ENCODE assay signal across 14 cellular contexts in the genomic region with DNA sequence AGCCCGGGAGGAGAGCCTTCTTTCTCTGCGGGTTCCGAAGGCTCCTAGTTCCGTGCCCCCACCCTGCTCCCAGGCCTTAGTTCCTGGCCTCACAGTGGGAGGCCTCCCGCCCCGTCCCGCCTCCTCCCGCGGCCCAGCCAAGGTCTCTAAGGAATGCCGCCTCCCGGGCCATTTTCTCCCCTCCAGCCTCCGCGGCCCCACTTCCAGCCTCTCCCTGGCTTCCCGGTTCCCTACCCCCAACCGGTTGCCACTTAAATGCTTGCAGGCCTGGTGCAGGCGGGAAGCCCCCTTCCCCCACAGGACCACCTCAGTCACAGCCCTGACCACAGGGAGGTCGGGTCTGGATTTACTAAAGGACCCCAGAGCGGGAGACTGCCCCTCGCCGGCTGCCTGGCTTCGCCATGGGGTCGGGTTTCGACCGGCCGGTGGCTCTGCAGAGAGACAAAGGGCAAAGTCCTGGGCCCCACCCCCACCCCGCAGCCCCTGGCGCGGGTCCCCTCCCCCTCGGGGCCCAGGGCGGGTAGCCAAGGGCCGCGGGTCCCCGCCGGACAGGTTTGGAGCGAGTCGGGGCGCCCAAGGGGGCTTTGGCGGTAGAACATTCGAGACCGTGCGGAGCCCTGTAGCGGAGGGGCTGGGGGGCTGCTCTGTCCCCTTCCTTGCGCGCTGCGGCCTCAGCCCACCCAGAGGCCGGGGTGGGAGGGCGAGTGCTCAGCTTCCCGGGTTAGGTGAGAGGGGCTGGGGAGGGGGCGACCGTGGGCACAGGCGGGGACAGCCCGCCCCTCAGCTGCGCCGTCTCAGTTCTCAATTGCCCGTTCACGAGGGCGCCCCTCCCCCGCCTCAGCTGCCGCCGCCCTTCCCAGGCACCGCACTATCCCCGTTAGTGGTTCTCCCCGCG. TPM values are rescaled to one million over a fixed set of nuclear protein-coding genes. Genes with fewer than 3 reads are reported as not detected.
DNase-seq lines count a peak whose midpoint lies in the region; ATAC-seq, FAIRE-seq and TF ChIP-seq lines count a peak whose summit lies in the region.
"Had no signal": no experiment of that assay in that cellular context is flagged by ENCODE, and none has a peak within 500 bp of the region (broad histone marks: within the 10 kb centered on the region; RNA-seq: fewer than 3 reads in every experiment).

No MANE protein-coding gene starts in this region.

- H3K9ac ChIP-seq in H9 (ENCODE audit: extremely low read depth, insufficient read length, low read length) (peak overlapping the region; percentile 95), iPS-15b (ENCODE audit: low read depth, low read length) (peak overlapping the region; percentile 91)

- no peak overlapping the region for H3K23ac ChIP-seq in H9 (ENCODE audit: insufficient read length, low read depth, low read length)

- H3K23me2 ChIP-seq in H9 (ENCODE audit: insufficient read length, low read depth, low read length, poor library complexity, severe bottlenecking) = peaks cover 12% of the 10 kb centered on the region

- H2BK5ac ChIP-seq in H9 (ENCODE audit: insufficient read length, low read length) = peak overlapping the region; percentile 96

- peaks cover 42% of the 10 kb centered on the region; the same call in 1 of the 2 replicates for H3K79me2 ChIP-seq in H9 (ENCODE audit: insufficient read depth, low read length)

- H3K27ac Mint-ChIP-seq in H9 (peak overlapping the region; percentile 99), WTC11 (peak overlapping the region; percentile 96)
- H3K27ac Mint-ChIP-seq: activated CD8-positive, alpha-beta T cell treated with anti-CD3 and anti-CD28 coated beads, Interleukin-2, amount 10 ng/mL, durations not matched to agents 7 days and 5 days; activated naive CD8-positive, alpha-beta T cell treated with anti-CD3 and anti-CD28 coated beads, Interleukin-2, amount 10 ng/mL, durations not matched to agents 7 days and 5 days had no signal

- H3K9me3 Mint-ChIP-seq in H9 (no peaks in the 10 kb centered on the region), WTC11 (no peaks in the 10 kb centered on the region)
- H3K9me3 Mint-ChIP-seq: activated naive CD8-positive, alpha-beta T cell treated with anti-CD3 and anti-CD28 coated beads, Interleukin-2, amount 10 ng/mL, durations not matched to agents 7 days and 5 days had no signal

- H3K27me3 ChIP-seq in H9 (ENCODE audit: insufficient read depth, low read length) = no peaks in the 10 kb centered on the region
- no peaks in the 10 kb centered on the region for H3K27me3 ChIP-seq in iPS-15b (ENCODE audit: control insufficient read depth, insufficient read depth, low read length)

- peak overlapping the region; percentile 83 for H3K56ac ChIP-seq in H9 (ENCODE audit: insufficient read length, low read depth, low read length)

- H3K18ac ChIP-seq in H9 (ENCODE audit: insufficient read length, low read depth, low read length) = peak overlapping the region; percentile 99

- no peak overlapping the region for H2BK20ac ChIP-seq in H9 (ENCODE audit: low read depth, low read length, poor library complexity, severe bottlenecking)

- H3K36me3 ChIP-seq in iPS-15b (ENCODE audit: control insufficient read depth, insufficient read depth, low read length) = peaks cover 16% of the 10 kb centered on the region

- peak overlapping the region; percentile 60 for H3K4me2 ChIP-seq in H9 (ENCODE audit: insufficient read depth, insufficient read length, low read length)

- peak overlapping the region; percentile 98 for H2BK12ac ChIP-seq in H9 (ENCODE audit: insufficient read length, low read depth, low read length)

- ATAC-seq in WTC11 = peak; percentile 69

- no peak for FAIRE-seq in GM19239 (lab: Jason Lieb, UNC)

- H3K9me3 ChIP-seq in H9 (ENCODE audit: control insufficient read depth, low read depth, low read length) (no peaks in the 10 kb centered on the region), iPS-15b (ENCODE audit: control insufficient read depth, insufficient read depth, low read length) (no peaks in the 10 kb centered on the region)

- H3K79me1 ChIP-seq in H9 (ENCODE audit: insufficient read depth, low read depth, low read length, poor library complexity, severe bottlenecking) = peaks cover 8% of the 10 kb centered on the region

- H4K91ac ChIP-seq in H9 (ENCODE audit: insufficient read length, low read depth, low read length) = peak overlapping the region; percentile 98

- no peak overlapping the region; the same call in 1 of the 2 replicates for H2BK15ac ChIP-seq in H9 (ENCODE audit: low read depth, low read length)

- H3K36me3 Mint-ChIP-seq in H9 (ENCODE audit: insufficient read depth in 1 of 3, low read depth in 3 of 3) (peaks cover 30 to 57% (median 46%) of the 10 kb centered on the region in 3 experiments; a peak in 6 of 7 replicates), WTC11 (peaks cover 22% of the 10 kb centered on the region)
- H3K36me3 Mint-ChIP-seq: activated naive CD8-positive, alpha-beta T cell treated with anti-CD3 and anti-CD28 coated beads, Interleukin-2, amount 10 ng/mL, durations not matched to agents 7 days and 5 days had no signal

- CTCF ChIA-PET in WTC11 (lab: Charles Lee) = interaction anchor here (1.0 to 8.8 kb wide), 18 partner anchors 8 to 121 kb away, joined by 3 to 182 read pairs (median 4); a partner anchor contains a TSS

- no CpG with 5 or more reads among the region's 64 CpGs for WGBS in H9 (ENCODE audit: extremely low coverage, insufficient read length, low lambda C conversion rate)

- H3T11ph ChIP-seq in H9 (ENCODE audit: low read length) = no peak overlapping the region

- no peak for TF ChIP-seq CTCF in H9 (conservative IDR thresholded peaks at IDR 0.05)
- TF ChIP-seq CTCF in WTC11 (IDR thresholded peaks at IDR 0.05) = no peak
- no peak for TF ChIP-seq CTCF in retinal pigment epithelial cell (conservative IDR thresholded peaks at IDR 0.05; ENCODE audit: low read depth, low read length)

- H3K4ac ChIP-seq in H9 (ENCODE audit: low read depth, low read length) = peak overlapping the region; percentile 83; the same call in 1 of the 2 replicates

- H3K4me1 ChIP-seq in H9 (ENCODE audit: insufficient read depth, low read length) (peaks cover 18% of the 10 kb centered on the region; the same call in 1 of the 2 replicates), iPS-15b (ENCODE audit: control insufficient read depth, insufficient read depth, low read length) (peaks cover 34% of the 10 kb centered on the region)

- POLR2A ChIA-PET in WTC11 (lab: Charles Lee) = interaction anchor here (0.5 to 5.5 kb wide), 10 partner anchors 8 to 246 kb away, joined by 3 to 65 read pairs (median 5); a partner anchor contains a TSS

- H3K4me3 ChIP-seq in iPS-15b (ENCODE audit: low read depth, low read length) (peak overlapping the region; percentile 61), retinal pigment epithelial cell (ENCODE audit: low read length) (peak overlapping the region; percentile 30)

- H3K14ac ChIP-seq in H9 (ENCODE audit: insufficient read depth, low read length) = peak overlapping the region; percentile 100

- peak; percentile 94 for DNase-seq in H9
- peak; percentile 85 for DNase-seq in WTC11 (ENCODE audit: low spot score)
- DNase-seq in retinal pigment epithelial cell (ENCODE audit: low read depth) = no peak
- no peak for DNase-seq in GM19238 (ENCODE audit: insufficient read length, low spot score)
- no peak for DNase-seq in RPMI8226
- no peak for DNase-seq in GM19239 (ENCODE audit: insufficient read length, low spot score)
- DNase-seq in NCI-H2107 treated with DMSO at 0.1 percent for 48 hours (lab: John Stamatoyannopoulos, UW; ENCODE audit: unreplicated experiment) = no peak
- DNase-seq: activated CD8-positive, alpha-beta T cell treated with anti-CD3 and anti-CD28 coated beads, Interleukin-2, amount 10 ng/mL, durations not matched to agents 7 days and 5 days; activated naive CD8-positive, alpha-beta T cell treated with anti-CD3 and anti-CD28 coated beads, Interleukin-2, amount 10 ng/mL, durations not matched to agents 7 days and 5 days; DND-41; NCI-H1436 treated with DMSO at 0.1 percent for 48 hours; stimulated activated naive CD8-positive, alpha-beta T cell treated with anti-CD3 and anti-CD28 coated beads, Interleukin-15, Interleukin-2, amounts not matched to agents 100 U/mL and 50 U/mL, for 24 hours; T-helper 2 cell had no signal

- H4K5ac ChIP-seq in H9 (ENCODE audit: insufficient read length, low read depth, low read length) = peak overlapping the region; percentile 93

- H3K4me1 Mint-ChIP-seq in H9 (peaks cover 56 to 69% of the 10 kb centered on the region in 2 experiments), WTC11 (peaks cover 70% of the 10 kb centered on the region)
- H3K4me1 Mint-ChIP-seq: activated naive CD8-positive, alpha-beta T cell treated with anti-CD3 and anti-CD28 coated beads, Interleukin-2, amount 10 ng/mL, durations not matched to agents 7 days and 5 days had no signal

- H4K20me1 ChIP-seq in H9 (ENCODE audit: control insufficient read depth, insufficient read depth, insufficient read length) = peaks cover 2% of the 10 kb centered on the region

- H3K4me3 Mint-ChIP-seq in H9 = peak overlapping the region; percentile 67 to 81
- peak overlapping the region; percentile 73 for H3K4me3 Mint-ChIP-seq in WTC11
- H3K4me3 Mint-ChIP-seq: activated CD8-positive, alpha-beta T cell treated with anti-CD3 and anti-CD28 coated beads, Interleukin-2, amount 10 ng/mL, durations not matched to agents 7 days and 5 days; activated naive CD8-positive, alpha-beta T cell treated with anti-CD3 and anti-CD28 coated beads, Interleukin-2, amount 10 ng/mL, durations not matched to agents 7 days and 5 days had no signal

- H3K27me3 Mint-ChIP-seq in H9 (ENCODE audit: low read depth) (no peaks in the 10 kb centered on the region), WTC11 (ENCODE audit: low read depth) (no peaks in the 10 kb centered on the region)

- H2AK5ac ChIP-seq in H9 (ENCODE audit: insufficient read length, low read length) = no peak overlapping the region

- no peak overlapping the region for H4K8ac ChIP-seq in H9 (replicated peaks; ENCODE audit: insufficient read length, low read depth, low read length)

- peak overlapping the region; percentile 90 for H2BK120ac ChIP-seq in H9 (ENCODE audit: low read depth, low read length, poor library complexity, severe bottlenecking)

- H3K27ac ChIP-seq in H9 (ENCODE audit: insufficient read length, low read depth, low read length) = peak overlapping the region; percentile 96

- H2AFZ ChIP-seq in H9 (ENCODE audit: low read length) = no peak overlapping the region

TF ChIP-seq in WTC11, 78 proteins besides CTCF, POLR2A, EP300 and RAD21 (continues in another document):
- TF ChIP-seq, protein P1, sequence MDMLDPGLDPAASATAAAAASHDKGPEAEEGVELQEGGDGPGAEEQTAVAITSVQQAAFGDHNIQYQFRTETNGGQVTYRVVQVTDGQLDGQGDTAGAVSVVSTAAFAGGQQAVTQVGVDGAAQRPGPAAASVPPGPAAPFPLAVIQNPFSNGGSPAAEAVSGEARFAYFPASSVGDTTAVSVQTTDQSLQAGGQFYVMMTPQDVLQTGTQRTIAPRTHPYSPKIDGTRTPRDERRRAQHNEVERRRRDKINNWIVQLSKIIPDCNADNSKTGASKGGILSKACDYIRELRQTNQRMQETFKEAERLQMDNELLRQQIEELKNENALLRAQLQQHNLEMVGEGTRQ (CRISPR knock-in tag; IDR thresholded peaks at IDR 0.05) = no peak; the same call in 1 of the 2 replicates

RNA-seq across cellular contexts. Expression of a gene that starts 16.4 kb away (rescaled TPM):
- total RNA-seq in H9 (2021) (432 and 434 TPM in 2 replicates), WTC11 (2021) (392 to 434 TPM (median 423 TPM) in 3 replicates)
- total RNA-seq: activated CD8-positive, alpha-beta T cell treated with anti-CD3 and anti-CD28 coated beads, Interleukin-2, amount 10 ng/mL, durations not matched to agents 7 days and 5 days; activated naive CD8-positive, alpha-beta T cell treated with anti-CD3 and anti-CD28 coated beads, Interleukin-2, amount 10 ng/mL, durations not matched to agents 7 days and 5 days had no signal

RNA-seq across cellular contexts. Expression of a gene that starts 45.2 kb away (rescaled TPM):
- total RNA-seq in H9 (2021) (not detected in 2 replicates), WTC11 (2021) (0.39 TPM in 1 of 3 replicates, not detected in the others)
- total RNA-seq: activated CD8-positive, alpha-beta T cell treated with anti-CD3 and anti-CD28 coated beads, Interleukin-2, amount 10 ng/mL, durations not matched to agents 7 days and 5 days; activated naive CD8-positive, alpha-beta T cell treated with anti-CD3 and anti-CD28 coated beads, Interleukin-2, amount 10 ng/mL, durations not matched to agents 7 days and 5 days had no signal

Comparison
In these comparisons a context has a peak if more than half of its experiments do, and no peak if none do; other contexts are left out.
1. DNase-seq: peak in H9 (single experiment) and WTC11 (single experiment); none in retinal pigment epithelial cell (single experiment), GM19238 (single experiment), RPMI8226 (single experiment), GM19239 (single experiment) and NCI-H2107 treated with DMSO at 0.1 percent for 48 hours (single experiment).